Comparison of ENCODE assay signal across 20 cellular contexts in genomic region chr3:119585867-119586570, GRCh38. TPM values are rescaled to one million over a fixed set of nuclear protein-coding genes. Genes with fewer than 3 reads are reported as not detected.
A peak's percentile ranks its signal among the peaks of the same experiment; 100 is the strongest.
DNase-seq lines count a peak whose midpoint lies in the region; ATAC-seq and TF ChIP-seq lines count a peak whose summit lies in the region.
"Had no signal": no experiment of that assay in that cellular context is flagged by ENCODE, and none has a peak within 500 bp of the region (broad histone marks: within the 10 kb centered on the region; RNA-seq: fewer than 3 reads in every experiment).

No MANE protein-coding gene starts in this region.

- no peak for TF ChIP-seq RAD21 in IMR-90 (IDR thresholded peaks at IDR 0.05; ENCODE audit: low read length)

- H3K36me3 Mint-ChIP-seq in dendritic cell treated with granulocyte-macrophage colony-stimulating factor and Interleukin-4, amounts not matched to agents 40 ng/mL and 50 ng/mL, for 4 days (ENCODE audit: low read depth) = peaks cover 16% of the 10 kb centered on the region
- no peaks in the 10 kb centered on the region for H3K36me3 Mint-ChIP-seq in chondrocyte (ENCODE audit: low read depth)
- H3K36me3 Mint-ChIP-seq: T-cell had no signal

- no peaks in the 10 kb centered on the region for H3K27me3 Mint-ChIP-seq in dendritic cell treated with granulocyte-macrophage colony-stimulating factor and Interleukin-4, amounts not matched to agents 40 ng/mL and 50 ng/mL, for 4 days
- no peaks in the 10 kb centered on the region for H3K27me3 Mint-ChIP-seq in chondrocyte (ENCODE audit: low read depth)

- peaks cover 14% of the 10 kb centered on the region for H3K27me3 ChIP-seq in IMR-90 (ENCODE audit: control insufficient read depth, insufficient read depth, low read length)
- H3K27me3 ChIP-seq in osteoblast (ENCODE audit: insufficient read depth, low read length) = no peaks in the 10 kb centered on the region
- H3K27me3 ChIP-seq: SJSA1 had no signal

- intact Hi-C loops in IMR-90 (cut with micrococcal nuclease) = no loop called here
- intact Hi-C loops in dendritic cell treated with granulocyte-macrophage colony-stimulating factor and Interleukin-4, amounts not matched to agents 40 ng/mL and 50 ng/mL, for 4 days (cut with micrococcal nuclease) = loop anchor here (2.0 to 5.0 kb wide), 2 partner anchors 15 to 91 kb away; partner anchors contain the start of gene COX17

- peak; percentile 68 for DNase-seq in CD1c-positive myeloid dendritic cell (ENCODE audit: extremely low spot score)
- DNase-seq in IMR-90 = peak; percentile 18
- DNase-seq in osteoblast (ENCODE audit: insufficient read length, low spot score, missing footprints) = peak; percentile 76
- no peak for DNase-seq in NCI-H82 (lab: John Stamatoyannopoulos, UW)
- no peak for DNase-seq in NAMALWA (ENCODE audit: low spot score)
- no peak for DNase-seq in chondrocyte (ENCODE audit: low spot score)
- DNase-seq: DMS153, H9, KG1, NCI-H1417 treated with DMSO at 0.1 percent for 48 hours, NCI-H2029 treated with DMSO at 0.1 percent for 48 hours, NCI-H510A treated with DMSO at 0.1 percent for 48 hours, T-cell had no signal

- no peak overlapping the region for H2BK20ac ChIP-seq in IMR-90 (ENCODE audit: low read depth, low read length)

- dilution Hi-C loops in IMR-90 (cut with HindIII; ENCODE audit: low sequenced_read_pairs, unreplicated experiment) = no loop called here

- no peak overlapping the region for H2AFZ ChIP-seq in IMR-90 (replicated peaks; ENCODE audit: low read length, poor library complexity)
- no peak overlapping the region for H2AFZ ChIP-seq in osteoblast (ENCODE audit: low read length)

- H4K8ac ChIP-seq in IMR-90 (ENCODE audit: low read depth in 2 of 2, low read length in 2 of 2) = no peak overlapping the region

- H2BK120ac ChIP-seq in IMR-90 (ENCODE audit: low read depth, low read length) = no peak overlapping the region

- H3K4me1 ChIP-seq in IMR-90 (ENCODE audit: control insufficient read depth, insufficient read depth, low read length) (no peaks in the 10 kb centered on the region), osteoblast (ENCODE audit: insufficient read depth, low read length) (peaks cover 23% of the 10 kb centered on the region)
- H3K4me1 ChIP-seq: SJSA1 had no signal

- H3K9me3 ChIP-seq in IMR-90 (ENCODE audit: control insufficient read depth, insufficient read depth, low read length) = no peaks in the 10 kb centered on the region
- no peaks in the 10 kb centered on the region for H3K9me3 ChIP-seq in osteoblast (ENCODE audit: low read depth, low read length)
- H3K9me3 ChIP-seq: SJSA1 had no signal

- H2AK5ac ChIP-seq in IMR-90 (ENCODE audit: low read depth, low read length) = no peak overlapping the region

- CTCF ChIA-PET in IMR-90 (lab: Yijun Ruan, JAX) = no interaction called here

- H4K91ac ChIP-seq in IMR-90 (ENCODE audit: insufficient read depth, low read depth, low read length) = no peak overlapping the region

- POLR2A ChIA-PET in IMR-90 (lab: Charles Lee; ENCODE audit: unreplicated experiment) = no interaction called here

- H3K9me3 Mint-ChIP-seq in dendritic cell treated with granulocyte-macrophage colony-stimulating factor and Interleukin-4, amounts not matched to agents 40 ng/mL and 50 ng/mL, for 4 days = no peaks in the 10 kb centered on the region
- no peaks in the 10 kb centered on the region for H3K9me3 Mint-ChIP-seq in chondrocyte (ENCODE audit: low read depth)
- H3K9me3 Mint-ChIP-seq: T-cell had no signal

- H3K4me3 Mint-ChIP-seq in dendritic cell treated with granulocyte-macrophage colony-stimulating factor and Interleukin-4, amounts not matched to agents 40 ng/mL and 50 ng/mL, for 4 days = no peak overlapping the region
- no peak overlapping the region for H3K4me3 Mint-ChIP-seq in chondrocyte (ENCODE audit: unreplicated experiment)
- H3K4me3 Mint-ChIP-seq: H9, T-cell had no signal

- no peak overlapping the region for H3K56ac ChIP-seq in IMR-90 (ENCODE audit: extremely low read depth, insufficient read depth, low read length)

- no peak overlapping the region for H4K5ac ChIP-seq in IMR-90 (ENCODE audit: low read depth, low read length)

- no peak overlapping the region for H3K9ac ChIP-seq in IMR-90 (ENCODE audit: low read depth, low read length)

- TF ChIP-seq POLR2A in IMR-90 (IDR thresholded peaks at IDR 0.05; ENCODE audit: low read depth, low read length) = no peak

- H4K20me1 ChIP-seq in IMR-90 (ENCODE audit: insufficient read depth, low read length) = no peaks in the 10 kb centered on the region
- no peaks in the 10 kb centered on the region for H4K20me1 ChIP-seq in osteoblast (ENCODE audit: insufficient read depth, low read length)

- 80% methylated on average over 1 of the region's 11 CpGs; no CpG with 5 or more reads in 1 of the 2 experiments for WGBS in IMR-90 (ENCODE audit: extremely low coverage in 2 of 2, insufficient read length in 1 of 2), 2 experiments

- H3K27ac ChIP-seq in IMR-90 (ENCODE audit: insufficient read depth, low read length) (no peak overlapping the region), osteoblast (ENCODE audit: low read depth, low read length) (peak overlapping the region; percentile 58)
- H3K27ac ChIP-seq: RWPE1, SJSA1 had no signal

- peak overlapping the region; percentile 90 for H3K27ac Mint-ChIP-seq in dendritic cell treated with granulocyte-macrophage colony-stimulating factor and Interleukin-4, amounts not matched to agents 40 ng/mL and 50 ng/mL, for 4 days
- no peak overlapping the region for H3K27ac Mint-ChIP-seq in chondrocyte (ENCODE audit: unreplicated experiment)
- H3K27ac Mint-ChIP-seq: H9, T-cell had no signal

- H3K79me1 ChIP-seq in IMR-90 (ENCODE audit: low read depth in 1 of 2, low read length in 2 of 2) = no peaks in the 10 kb centered on the region

- H3K4ac ChIP-seq in IMR-90 (ENCODE audit: low read depth, low read length) = no peak overlapping the region

- H3K18ac ChIP-seq in IMR-90 (ENCODE audit: low read depth, low read length) = no peak overlapping the region

- H3K79me2 ChIP-seq in osteoblast (ENCODE audit: insufficient read depth, low read length) = no peaks in the 10 kb centered on the region

- H3K36me3 ChIP-seq in IMR-90 (ENCODE audit: control insufficient read depth, insufficient read depth, low read length) (no peaks in the 10 kb centered on the region), osteoblast (ENCODE audit: insufficient read depth, low read length) (peaks cover 3% of the 10 kb centered on the region)
- H3K36me3 ChIP-seq: SJSA1 had no signal

- peaks cover 75% of the 10 kb centered on the region for H3K4me1 Mint-ChIP-seq in dendritic cell treated with granulocyte-macrophage colony-stimulating factor and Interleukin-4, amounts not matched to agents 40 ng/mL and 50 ng/mL, for 4 days (ENCODE audit: low read depth)
- H3K4me1 Mint-ChIP-seq in chondrocyte (ENCODE audit: low read depth) = peaks cover 25% of the 10 kb centered on the region

- no peak overlapping the region for H2BK15ac ChIP-seq in IMR-90 (ENCODE audit: low read depth, low read length)

- in situ Hi-C loops in IMR-90 (cut with MboI; ENCODE audit: low sequenced_read_pairs) = loop anchor here (25.0 kb wide), 1 partner anchor 699 kb away; no protein-coding TSS in a partner anchor

- no peak overlapping the region for H3K23ac ChIP-seq in IMR-90 (ENCODE audit: low read depth, low read length)

- H3K4me2 ChIP-seq in IMR-90 (ENCODE audit: low read depth, low read length) (no peak overlapping the region), osteoblast (ENCODE audit: insufficient read depth, low read length) (no peak overlapping the region)

- TF ChIP-seq CTCF in IMR-90 (conservative IDR thresholded peaks at IDR 0.05; ENCODE audit: low read depth, low read length) = no peak
- no peak for TF ChIP-seq CTCF in osteoblast (IDR thresholded peaks at IDR 0.05; ENCODE audit: extremely low read depth, low read depth, low read length)
- TF ChIP-seq CTCF in chondrocyte (IDR thresholded peaks at IDR 0.05) = no peak

- H3K9me1 ChIP-seq in IMR-90 (ENCODE audit: insufficient read depth, low read length) = no peaks in the 10 kb centered on the region

- H3K14ac ChIP-seq in IMR-90 (replicated peaks; ENCODE audit: low read depth, low read length) = no peak overlapping the region

- H2BK5ac ChIP-seq in IMR-90 (ENCODE audit: low read depth, low read length, poor library complexity, severe bottlenecking) = no peak overlapping the region

- BruUV-seq in IMR-90 (replicated peaks; lab: Mats Ljungman, UMichigan) = no TSS peak

- no peak overlapping the region for H2AK9ac ChIP-seq in IMR-90 (replicated peaks; ENCODE audit: low read depth, low read length, poor library complexity)

- no peak overlapping the region for H3K4me3 ChIP-seq in IMR-90 (ENCODE audit: insufficient read depth, low read depth, low read length)
- H3K4me3 ChIP-seq in osteoblast (ENCODE audit: insufficient read depth, low read length) = no peak overlapping the region
- H3K4me3 ChIP-seq: SJSA1 had no signal

- ATAC-seq in IMR-90 (ENCODE audit: low read depth) (no peak), GM19463 (IDR thresholded peaks at IDR 0.05; ENCODE audit: unreplicated experiment) (no peak)
- ATAC-seq: T-cell had no signal

TF ChIP-seq in IMR-90, 13 proteins besides CTCF, POLR2A, EP300 and RAD21 (continues in another document):
- TF ChIP-seq ELK1 (IDR thresholded peaks at IDR 0.05; ENCODE audit: borderline replicate concordance, low read depth, low read length) = no peak

RNA-seq across cellular contexts. Expression of gene ADPRH, which starts 6.7 kb away (rescaled TPM):
- total RNA-seq in IMR-90 (2012; rRNA removed) (under 0.01 TPM in 2 replicates), osteoblast (7.2 and 8.3 TPM in 2 replicates), chondrocyte (1.4 to 5.3 TPM (median 3.9 TPM) in 3 replicates)
- 0.06 and 0.12 TPM in 2 replicates for polyA plus RNA-seq in IMR-90 (2012; rRNA removed)
- 0.07 and 0.12 TPM in 2 replicates for polyA plus RNA-seq in IMR-90 (2012; cell fraction: cytosol; rRNA removed)
- polyA plus RNA-seq in IMR-90 (2012; cell fraction: nucleus; rRNA removed; ENCODE audit: low replicate concordance) = 0.02 TPM in 2 replicates
- total RNA-seq: HT1080, MCF 10A had no signal

RNA-seq across cellular contexts. Expression of gene PLA1A, which starts 11.7 kb away (rescaled TPM):
- not detected in 2 replicates for total RNA-seq in IMR-90 (2012; rRNA removed)
- not detected in 2 replicates for polyA plus RNA-seq in IMR-90 (2012; rRNA removed)
- not detected in 2 replicates for polyA plus RNA-seq in IMR-90 (2012; cell fraction: cytosol; rRNA removed)
- not detected in 2 replicates for polyA plus RNA-seq in IMR-90 (2012; cell fraction: nucleus; rRNA removed; ENCODE audit: low replicate concordance)
- under 0.01 and 0.36 TPM in 2 replicates for total RNA-seq in osteoblast
- total RNA-seq in chondrocyte = 0.55 to 0.92 TPM (median 0.82 TPM) in 3 replicates
- total RNA-seq: H9, HT1080, MCF 10A, T-cell had no signal
- polyA plus RNA-seq: BJ had no signal

RNA-seq across cellular contexts. Expression of gene CD80, which starts 26.6 kb away (rescaled TPM):
- total RNA-seq in IMR-90 (2012; rRNA removed) (not detected in 2 replicates), osteoblast (2.5 and 3.2 TPM in 2 replicates), chondrocyte (not detected in 3 replicates)
- polyA plus RNA-seq in IMR-90 (2012; rRNA removed) = not detected in 2 replicates
- not detected in 2 replicates for polyA plus RNA-seq in IMR-90 (2012; cell fraction: cytosol; rRNA removed)
- polyA plus RNA-seq in IMR-90 (2012; cell fraction: nucleus; rRNA removed; ENCODE audit: low replicate concordance) = not detected in 2 replicates
- total RNA-seq: H9, HT1080, MCF 10A, SJSA1 had no signal
- polyA plus RNA-seq: BJ had no signal

Comparison
In these comparisons a context has a peak if more than half of its experiments do, and no peak if none do; other contexts are left out.
1. DNase-seq: peak in CD1c-positive myeloid dendritic cell (single experiment), IMR-90 (single experiment) and osteoblast (single experiment); none in NCI-H82 (single experiment), NAMALWA (single experiment) and chondrocyte (single experiment).